ENCODE assay signal across 27 cellular contexts in genomic region chr5:90954951-90955635, GRCh38.
"Had no signal": no experiment of that assay in that cellular context is flagged by ENCODE, and none has a peak within 500 bp of the region (broad histone marks: within the 10 kb centered on the region; RNA-seq: fewer than 3 reads in every experiment).

No MANE protein-coding gene starts in this region.

- H3K36me3 Mint-ChIP-seq: activated naive CD8-positive, alpha-beta T cell; naive B cell had no signal

- FAIRE-seq: frontal cortex had no signal

- H3K36me3 ChIP-seq: esophagus muscularis mucosa, right atrium auricular region, tibial artery, upper lobe of right lung had no signal

- H3K4me1 Mint-ChIP-seq: naive B cell, neural crest cell had no signal

- H3K9me3 ChIP-seq: esophagus muscularis mucosa, right atrium auricular region, tibial artery, upper lobe of right lung had no signal

- H3K4me1 ChIP-seq: parathyroid adenoma, right atrium auricular region had no signal

- H3K4me3 ChIP-seq: esophagus muscularis mucosa, hepatocyte, right atrium auricular region, tibial artery, upper lobe of right lung had no signal

- H3K79me2 ChIP-seq: hepatocyte, parathyroid adenoma had no signal

- ATAC-seq: left ventricle myocardium superior; stimulated activated naive CD8-positive, alpha-beta T cell treated with anti-CD3 and anti-CD28 coated beads, Interleukin-15, amount 100 ng/mL, for 72 hours; upper lobe of right lung had no signal

- H3K27ac ChIP-seq: esophagus muscularis mucosa, hepatocyte, parathyroid adenoma, right atrium auricular region, tibial artery, upper lobe of right lung had no signal

- DNase-seq: activated CD4-positive, alpha-beta T cell treated with anti-CD3 and anti-CD28 coated beads for 4 hours; activated CD4-positive, alpha-beta T cell treated with anti-CD3 and anti-CD28 coated beads, Interleukin-2, amount 50 U/mL, for 4 hours; activated CD8-positive, alpha-beta memory T cell treated with anti-CD3 and anti-CD28 coated beads for 24 hours; activated effector memory CD4-positive, alpha-beta T cell treated with Interleukin-2 at 50 U/mL for 16 hours; activated naive CD4-positive, alpha-beta T cell treated with Interleukin-2 at 50 U/mL for 16 hours; anterior cingulate cortex; cortex of kidney; glutamatergic neuron; islet precursor cell; left ventricle myocardium superior; naive B cell; nucleus accumbens; stimulated activated CD4-positive, alpha-beta T cell treated with anti-CD3 and anti-CD28 coated beads, Interleukin-12 subunit alpha, Interleukin-12 subunit beta, amount 100 ng/mL, for 4 hours; stimulated activated CD4-positive, alpha-beta T cell treated with anti-CD3 and anti-CD28 coated beads, Interleukin-4, amount 100 ng/mL, for 1 hour; stimulated activated naive CD8-positive, alpha-beta T cell treated with anti-CD3 and anti-CD28 coated beads, Interleukin-15, amount 100 ng/mL, for 72 hours; substantia nigra; T-helper 9 cell; tibial artery; upper lobe of right lung had no signal

- H3K4me3 Mint-ChIP-seq: activated naive CD8-positive, alpha-beta T cell; naive B cell; neural crest cell; stimulated activated naive CD8-positive, alpha-beta T cell treated with anti-CD3 and anti-CD28 coated beads, Interleukin-15, amount 100 ng/mL, for 72 hours; T-helper 1 cell treated with Interleukin-12 subunit alpha and Interleukin-12 subunit beta and Interleukin-4 antibody, amounts not matched to agents 30 μg/mL and 1 μg/mL, for 36 hours had no signal

- H3K9ac ChIP-seq: parathyroid adenoma had no signal

- H2AFZ ChIP-seq: hepatocyte, parathyroid adenoma had no signal

- H3K27me3 ChIP-seq: esophagus muscularis mucosa, hepatocyte, right atrium auricular region, tibial artery, upper lobe of right lung had no signal

- H3K9me3 Mint-ChIP-seq: stimulated activated naive CD8-positive, alpha-beta T cell treated with anti-CD3 and anti-CD28 coated beads, Interleukin-15, amount 100 ng/mL, for 72 hours; T-helper 1 cell treated with Interleukin-12 subunit alpha and Interleukin-12 subunit beta and Interleukin-4 antibody, amounts not matched to agents 30 μg/mL and 1 μg/mL, for 36 hours had no signal

- H3K27ac Mint-ChIP-seq: activated naive CD8-positive, alpha-beta T cell; naive B cell; stimulated activated naive CD8-positive, alpha-beta T cell treated with anti-CD3 and anti-CD28 coated beads, Interleukin-15, amount 100 ng/mL, for 72 hours; T-helper 1 cell treated with Interleukin-12 subunit alpha and Interleukin-12 subunit beta and Interleukin-4 antibody, amounts not matched to agents 30 μg/mL and 1 μg/mL, for 36 hours had no signal

- H3K4me2 ChIP-seq: hepatocyte had no signal
